Comparison of ENCODE assay signal across 8 cellular contexts in the genomic region with DNA sequence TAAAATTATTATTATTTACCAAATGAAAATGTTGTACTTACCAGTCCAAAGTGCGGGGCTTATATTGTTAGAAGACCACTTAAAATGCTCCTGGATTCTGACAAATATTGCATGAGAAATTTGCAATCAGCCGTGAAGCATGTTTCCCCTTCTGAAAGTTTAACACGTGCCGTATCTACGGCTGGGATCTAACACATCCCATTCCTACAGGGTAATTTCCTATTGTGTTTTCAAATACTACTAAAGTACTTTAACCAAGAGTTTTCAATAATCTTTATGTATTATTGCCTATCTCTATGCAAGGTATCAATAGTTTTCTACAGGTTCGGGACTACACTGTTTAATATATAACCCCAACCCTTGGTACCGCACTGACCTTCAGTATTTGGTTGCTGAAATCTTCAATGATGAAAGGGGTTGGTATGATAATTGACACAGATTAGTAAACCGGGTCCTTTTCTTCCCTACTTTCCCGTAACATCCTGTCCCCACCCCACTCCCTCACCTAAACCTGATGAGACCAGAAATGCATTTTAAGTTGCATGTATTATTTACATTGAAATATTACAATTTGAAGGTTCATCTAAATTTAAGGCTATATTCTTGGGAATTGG. TPM values are rescaled to one million over a fixed set of nuclear protein-coding genes. Genes with fewer than 3 reads are reported as not detected.
A peak's percentile ranks its signal among the peaks of the same experiment; 100 is the strongest.
DNase-seq lines count a peak whose midpoint lies in the region; ATAC-seq and TF ChIP-seq lines count a peak whose summit lies in the region.

No MANE protein-coding gene starts in this region.

- ATAC-seq in HG03196 (IDR thresholded peaks at IDR 0.05; ENCODE audit: unreplicated experiment), result no peak

- peaks cover 18% of the 10 kb centered on the region for H3K4me1 Mint-ChIP-seq in CD14-positive monocyte

- no peak for DNase-seq in CD14-positive monocyte (ENCODE audit: low spot score)
- no peak for DNase-seq in caudate nucleus (lab: John Stamatoyannopoulos, UW)
- no peak for DNase-seq in OCI-M2 (lab: John Stamatoyannopoulos, UW; ENCODE audit: unreplicated experiment)
- DNase-seq in retina, result no peak
- no peak for DNase-seq in globus pallidus (ENCODE audit: low spot score)

- peak overlapping the region; percentile 77 for H3K9ac ChIP-seq in mucosa of stomach (ENCODE audit: low read length)

- H3K9me3 ChIP-seq in KOPT-K1 (ENCODE audit: insufficient read depth, low read length, poor library complexity, severe bottlenecking) (no peaks in the 10 kb centered on the region), mucosa of stomach (ENCODE audit: control insufficient read depth, low read length) (no peaks in the 10 kb centered on the region)

- no peaks in the 10 kb centered on the region for H3K4me1 ChIP-seq in mucosa of stomach (ENCODE audit: control insufficient read depth, insufficient read depth, low read length)

- peaks cover 3 to 4% of the 10 kb centered on the region in 2 donors for H3K36me3 Mint-ChIP-seq in CD14-positive monocyte

- no peak overlapping the region for H3K4me3 ChIP-seq in mucosa of stomach (ENCODE audit: low read length)

- H3K4me3 Mint-ChIP-seq in CD14-positive monocyte, result peak overlapping the region; percentile 84 to 85

- H3K27ac ChIP-seq in KOPT-K1 (ENCODE audit: low read depth, low read length, poor library complexity, severe bottlenecking), result peak overlapping the region; percentile 75
- H3K27ac ChIP-seq in caudate nucleus (ENCODE audit: low read depth, low read length), result peak overlapping the region; percentile 70

- H3K27me3 Mint-ChIP-seq in CD14-positive monocyte (ENCODE audit: low read depth in 3 of 3), result peaks cover 0 to 6% (median 0%) of the 10 kb centered on the region in 3 donors

- H3K27ac Mint-ChIP-seq in CD14-positive monocyte, result peak overlapping the region; percentile 90 to 98 (median 94)

- no peaks in the 10 kb centered on the region for H3K36me3 ChIP-seq in KOPT-K1 (ENCODE audit: insufficient read depth, low read length)
- no peaks in the 10 kb centered on the region for H3K36me3 ChIP-seq in mucosa of stomach (ENCODE audit: control insufficient read depth, insufficient read depth, low read length)

- intact Hi-C loops in CD14-positive monocyte (cut with micrococcal nuclease), result no loop called here

- H3K9me3 Mint-ChIP-seq in CD14-positive monocyte, result peaks cover 0 to 8% (median 1%) of the 10 kb centered on the region in 7 donors

- no peak for TF ChIP-seq CTCF in CD14-positive monocyte (IDR thresholded peaks at IDR 0.05)

- no peaks in the 10 kb centered on the region for H3K27me3 ChIP-seq in mucosa of stomach (ENCODE audit: control insufficient read depth, insufficient read depth, low read length)

RNA-seq across cellular contexts. Expression of gene BRWD3, which starts 0.8 kb away (rescaled TPM):
- 1 to 10 TPM; 2.9 to 3.0 TPM for polyA plus RNA-seq in CD14-positive monocyte
